Comparison of ENCODE assay signal across 10 cellular contexts in the genomic region with DNA sequence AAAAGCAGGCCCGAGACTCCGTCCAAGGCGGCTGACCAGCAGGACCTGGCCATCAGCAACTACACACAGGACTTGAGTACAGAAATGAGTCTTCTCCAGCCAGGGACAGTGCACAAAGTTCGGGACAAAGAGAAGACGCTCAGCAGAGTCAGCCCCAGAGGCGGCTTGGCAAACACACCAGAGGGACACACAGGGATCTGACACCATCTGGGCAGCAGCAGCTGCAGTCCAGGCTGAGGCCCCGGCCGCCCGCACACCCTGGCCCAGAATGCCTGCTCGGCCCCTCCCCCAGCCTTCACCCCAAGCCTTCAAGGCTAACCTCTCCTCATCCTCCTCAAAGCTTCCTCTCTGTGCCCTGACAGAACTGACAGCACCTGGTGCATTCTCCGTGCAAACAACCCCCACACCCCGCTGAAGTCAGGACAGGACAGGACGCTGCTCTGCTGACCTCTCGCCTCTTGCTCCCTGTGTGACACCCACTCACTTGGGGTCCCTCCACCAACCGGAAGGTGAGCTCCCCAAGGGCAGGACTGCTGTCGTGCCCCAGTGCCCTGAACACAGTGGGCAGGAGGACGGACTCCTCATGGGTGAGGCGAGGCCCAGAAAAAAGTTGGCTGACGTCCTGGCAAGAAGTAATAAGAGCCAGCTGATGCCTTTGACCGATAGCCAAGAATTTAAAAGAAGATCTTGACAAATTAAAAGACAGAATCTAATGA.
A peak's percentile ranks its signal among the peaks of the same experiment; 100 is the strongest.
DNase-seq lines count a peak whose midpoint lies in the region; ATAC-seq, FAIRE-seq and TF ChIP-seq lines count a peak whose summit lies in the region.
"Had no signal": no experiment of that assay in that cellular context is flagged by ENCODE, and none has a peak within 500 bp of the region (broad histone marks: within the 10 kb centered on the region; RNA-seq: fewer than 3 reads in every experiment).

No MANE protein-coding gene starts in this region.

- H3K4me1 ChIP-seq in smooth muscle cell (ENCODE audit: low read depth) (peaks cover 7% of the 10 kb centered on the region), HAP-1 (peaks cover 3% of the 10 kb centered on the region; the same call in 1 of the 2 replicates)

- H3K4me2 ChIP-seq in smooth muscle cell, result peak overlapping the region; percentile 33

- no peaks in the 10 kb centered on the region for H3K9me3 ChIP-seq in smooth muscle cell (replicated peaks; ENCODE audit: low read depth)
- H3K9me3 ChIP-seq in HAP-1, result no peaks in the 10 kb centered on the region

- H3K27me3 ChIP-seq in layer of hippocampus (ENCODE audit: control insufficient read depth, insufficient read depth, low read length) (no peaks in the 10 kb centered on the region), smooth muscle cell (ENCODE audit: low read depth) (no peaks in the 10 kb centered on the region), HAP-1 (ENCODE audit: low read depth) (no peaks in the 10 kb centered on the region)

- no peaks in the 10 kb centered on the region for H3K27me3 Mint-ChIP-seq in brain

- 76% methylated on average over 19 of the region's 20 CpGs for WGBS in smooth muscle cell (ENCODE audit: low lambda C conversion rate)

- no peak for DNase-seq in GM12892 (ENCODE audit: insufficient read length)
- no peak for DNase-seq in smooth muscle cell (lab: John Stamatoyannopoulos, UW; ENCODE audit: unreplicated experiment)
- no peak for DNase-seq in UCSD-AML1 (lab: John Stamatoyannopoulos, UW; ENCODE audit: unreplicated experiment)
- DNase-seq in HAP-1 (ENCODE audit: low spot score in 2 of 2), result no peak
- DNase-seq: activated T-cell treated with anti-CD3 and anti-CD28 coated beads for 4 hours, NCI-H2171 had no signal

- no peaks in the 10 kb centered on the region for H3K36me3 ChIP-seq in smooth muscle cell (ENCODE audit: low read depth)
- no peaks in the 10 kb centered on the region for H3K36me3 ChIP-seq in HAP-1 (replicated peaks)

- in situ Hi-C loops in HAP-1 (cut with MboI; ENCODE audit: low sequenced_read_pairs), result no loop called here

- H3K79me2 ChIP-seq in smooth muscle cell (ENCODE audit: low read depth), result no peaks in the 10 kb centered on the region

- H3F3A ChIP-seq in smooth muscle cell (ENCODE audit: low read depth), result no peaks in the 10 kb centered on the region

- H3K9me3 Mint-ChIP-seq in brain, result peaks cover 8 to 26% (median 12%) of the 10 kb centered on the region in 5 experiments

- no peak overlapping the region for H3K4me3 ChIP-seq in smooth muscle cell
- H3K4me3 ChIP-seq in HAP-1, result no peak overlapping the region

- peak overlapping the region; percentile 4 to 81 (median 51) for H3K4me3 Mint-ChIP-seq in brain

- peaks cover 48% of the 10 kb centered on the region for H3K4me1 Mint-ChIP-seq in brain

- H2AFZ ChIP-seq in smooth muscle cell (ENCODE audit: low read depth), result no peak overlapping the region

- no peaks in the 10 kb centered on the region for H4K20me1 ChIP-seq in smooth muscle cell (ENCODE audit: low read depth)

- peak overlapping the region; percentile 92 to 97 (median 96) for H3K27ac Mint-ChIP-seq in brain

- H3K9ac ChIP-seq in smooth muscle cell (ENCODE audit: low read depth), result no peak overlapping the region

- no peak for ATAC-seq in GM18498 (IDR thresholded peaks at IDR 0.05; ENCODE audit: unreplicated experiment)
- ATAC-seq in GM21723 (IDR thresholded peaks at IDR 0.05; ENCODE audit: unreplicated experiment), result no peak

- TF ChIP-seq CTCF in brain (conservative IDR thresholded peaks at IDR 0.05) (no peak), smooth muscle cell (IDR thresholded peaks at IDR 0.05; ENCODE audit: borderline replicate concordance, insufficient read depth, poor library complexity, severe bottlenecking) (no peak)

- peaks cover 39% of the 10 kb centered on the region for H3K36me3 Mint-ChIP-seq in brain

- peak overlapping the region; percentile 65 for H3K27ac ChIP-seq in layer of hippocampus (ENCODE audit: low read depth, low read length)
- peak overlapping the region; percentile 65 for H3K27ac ChIP-seq in smooth muscle cell (ENCODE audit: low read depth)

- FAIRE-seq in GM12892 (lab: Jason Lieb, UNC), result peak; percentile 27

- no peak for TF ChIP-seq POLR2A in GM12892 (IDR thresholded peaks at IDR 0.05; ENCODE audit: low read depth, low read length)
